1 cellular context compared by ENCODE assay signal in the genomic region with DNA sequence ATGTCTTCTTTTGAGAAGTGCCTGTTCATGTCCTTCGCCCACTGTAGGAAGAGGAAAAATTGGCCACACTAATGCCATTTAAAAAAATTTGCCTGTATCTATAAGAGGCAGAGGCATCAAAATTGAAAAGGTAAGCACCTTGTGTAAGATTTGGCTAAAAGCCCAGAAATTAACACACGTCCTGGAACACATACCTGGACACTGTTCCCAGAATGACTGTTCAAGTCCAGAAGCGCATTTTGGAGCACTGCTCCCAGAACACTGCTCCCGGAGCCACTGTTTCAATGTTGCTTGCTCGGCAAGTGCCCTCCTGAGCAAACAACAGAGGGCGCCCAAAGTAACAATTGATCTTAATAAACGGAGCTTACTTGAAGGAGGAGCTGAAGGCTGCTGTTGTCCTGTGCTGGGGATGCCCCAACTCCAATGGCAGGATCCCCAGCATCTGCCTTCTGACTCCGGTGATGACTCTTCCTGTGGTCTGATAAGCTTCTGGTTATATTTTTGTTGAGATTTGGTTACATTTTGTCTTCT.
TF ChIP-seq lines count a peak whose summit lies in the region.

No MANE protein-coding gene starts in this region.

TF ChIP-seq in H1, 55 proteins besides CTCF, POLR2A, EP300 and RAD21 (continued from another document):
- TF ChIP-seq TCF12 (IDR thresholded peaks at IDR 0.05; ENCODE audit: low read depth, low read length), result no peak
- no peak for TF ChIP-seq SIX5 (IDR thresholded peaks at IDR 0.05; ENCODE audit: low read depth, low read length)
- no peak for TF ChIP-seq SP2 (IDR thresholded peaks at IDR 0.05; ENCODE audit: low read length)
- TF ChIP-seq, protein P1, sequence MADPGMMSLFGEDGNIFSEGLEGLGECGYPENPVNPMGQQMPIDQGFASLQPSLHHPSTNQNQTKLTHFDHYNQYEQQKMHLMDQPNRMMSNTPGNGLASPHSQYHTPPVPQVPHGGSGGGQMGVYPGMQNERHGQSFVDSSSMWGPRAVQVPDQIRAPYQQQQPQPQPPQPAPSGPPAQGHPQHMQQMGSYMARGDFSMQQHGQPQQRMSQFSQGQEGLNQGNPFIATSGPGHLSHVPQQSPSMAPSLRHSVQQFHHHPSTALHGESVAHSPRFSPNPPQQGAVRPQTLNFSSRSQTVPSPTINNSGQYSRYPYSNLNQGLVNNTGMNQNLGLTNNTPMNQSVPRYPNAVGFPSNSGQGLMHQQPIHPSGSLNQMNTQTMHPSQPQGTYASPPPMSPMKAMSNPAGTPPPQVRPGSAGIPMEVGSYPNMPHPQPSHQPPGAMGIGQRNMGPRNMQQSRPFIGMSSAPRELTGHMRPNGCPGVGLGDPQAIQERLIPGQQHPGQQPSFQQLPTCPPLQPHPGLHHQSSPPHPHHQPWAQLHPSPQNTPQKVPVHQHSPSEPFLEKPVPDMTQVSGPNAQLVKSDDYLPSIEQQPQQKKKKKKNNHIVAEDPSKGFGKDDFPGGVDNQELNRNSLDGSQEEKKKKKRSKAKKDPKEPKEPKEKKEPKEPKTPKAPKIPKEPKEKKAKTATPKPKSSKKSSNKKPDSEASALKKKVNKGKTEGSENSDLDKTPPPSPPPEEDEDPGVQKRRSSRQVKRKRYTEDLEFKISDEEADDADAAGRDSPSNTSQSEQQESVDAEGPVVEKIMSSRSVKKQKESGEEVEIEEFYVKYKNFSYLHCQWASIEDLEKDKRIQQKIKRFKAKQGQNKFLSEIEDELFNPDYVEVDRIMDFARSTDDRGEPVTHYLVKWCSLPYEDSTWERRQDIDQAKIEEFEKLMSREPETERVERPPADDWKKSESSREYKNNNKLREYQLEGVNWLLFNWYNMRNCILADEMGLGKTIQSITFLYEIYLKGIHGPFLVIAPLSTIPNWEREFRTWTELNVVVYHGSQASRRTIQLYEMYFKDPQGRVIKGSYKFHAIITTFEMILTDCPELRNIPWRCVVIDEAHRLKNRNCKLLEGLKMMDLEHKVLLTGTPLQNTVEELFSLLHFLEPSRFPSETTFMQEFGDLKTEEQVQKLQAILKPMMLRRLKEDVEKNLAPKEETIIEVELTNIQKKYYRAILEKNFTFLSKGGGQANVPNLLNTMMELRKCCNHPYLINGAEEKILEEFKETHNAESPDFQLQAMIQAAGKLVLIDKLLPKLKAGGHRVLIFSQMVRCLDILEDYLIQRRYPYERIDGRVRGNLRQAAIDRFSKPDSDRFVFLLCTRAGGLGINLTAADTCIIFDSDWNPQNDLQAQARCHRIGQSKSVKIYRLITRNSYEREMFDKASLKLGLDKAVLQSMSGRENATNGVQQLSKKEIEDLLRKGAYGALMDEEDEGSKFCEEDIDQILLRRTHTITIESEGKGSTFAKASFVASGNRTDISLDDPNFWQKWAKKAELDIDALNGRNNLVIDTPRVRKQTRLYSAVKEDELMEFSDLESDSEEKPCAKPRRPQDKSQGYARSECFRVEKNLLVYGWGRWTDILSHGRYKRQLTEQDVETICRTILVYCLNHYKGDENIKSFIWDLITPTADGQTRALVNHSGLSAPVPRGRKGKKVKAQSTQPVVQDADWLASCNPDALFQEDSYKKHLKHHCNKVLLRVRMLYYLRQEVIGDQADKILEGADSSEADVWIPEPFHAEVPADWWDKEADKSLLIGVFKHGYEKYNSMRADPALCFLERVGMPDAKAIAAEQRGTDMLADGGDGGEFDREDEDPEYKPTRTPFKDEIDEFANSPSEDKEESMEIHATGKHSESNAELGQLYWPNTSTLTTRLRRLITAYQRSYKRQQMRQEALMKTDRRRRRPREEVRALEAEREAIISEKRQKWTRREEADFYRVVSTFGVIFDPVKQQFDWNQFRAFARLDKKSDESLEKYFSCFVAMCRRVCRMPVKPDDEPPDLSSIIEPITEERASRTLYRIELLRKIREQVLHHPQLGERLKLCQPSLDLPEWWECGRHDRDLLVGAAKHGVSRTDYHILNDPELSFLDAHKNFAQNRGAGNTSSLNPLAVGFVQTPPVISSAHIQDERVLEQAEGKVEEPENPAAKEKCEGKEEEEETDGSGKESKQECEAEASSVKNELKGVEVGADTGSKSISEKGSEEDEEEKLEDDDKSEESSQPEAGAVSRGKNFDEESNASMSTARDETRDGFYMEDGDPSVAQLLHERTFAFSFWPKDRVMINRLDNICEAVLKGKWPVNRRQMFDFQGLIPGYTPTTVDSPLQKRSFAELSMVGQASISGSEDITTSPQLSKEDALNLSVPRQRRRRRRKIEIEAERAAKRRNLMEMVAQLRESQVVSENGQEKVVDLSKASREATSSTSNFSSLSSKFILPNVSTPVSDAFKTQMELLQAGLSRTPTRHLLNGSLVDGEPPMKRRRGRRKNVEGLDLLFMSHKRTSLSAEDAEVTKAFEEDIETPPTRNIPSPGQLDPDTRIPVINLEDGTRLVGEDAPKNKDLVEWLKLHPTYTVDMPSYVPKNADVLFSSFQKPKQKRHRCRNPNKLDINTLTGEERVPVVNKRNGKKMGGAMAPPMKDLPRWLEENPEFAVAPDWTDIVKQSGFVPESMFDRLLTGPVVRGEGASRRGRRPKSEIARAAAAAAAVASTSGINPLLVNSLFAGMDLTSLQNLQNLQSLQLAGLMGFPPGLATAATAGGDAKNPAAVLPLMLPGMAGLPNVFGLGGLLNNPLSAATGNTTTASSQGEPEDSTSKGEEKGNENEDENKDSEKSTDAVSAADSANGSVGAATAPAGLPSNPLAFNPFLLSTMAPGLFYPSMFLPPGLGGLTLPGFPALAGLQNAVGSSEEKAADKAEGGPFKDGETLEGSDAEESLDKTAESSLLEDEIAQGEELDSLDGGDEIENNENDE (IDR thresholded peaks at IDR 0.05; ENCODE audit: insufficient replicate concordance, low read length), result no peak
- TF ChIP-seq CTBP2 (IDR thresholded peaks at IDR 0.05; ENCODE audit: borderline replicate concordance, insufficient read depth, insufficient read length, low read length), result no peak
- TF ChIP-seq CHD1 (IDR thresholded peaks at IDR 0.05; ENCODE audit: low read depth, low read length), result no peak
- TF ChIP-seq GTF2F1 (IDR thresholded peaks at IDR 0.05; ENCODE audit: borderline replicate concordance, low read depth, low read length), result no peak
- TF ChIP-seq JUN (IDR thresholded peaks at IDR 0.05; ENCODE audit: low read depth, low read length), result no peak
